ENCODE assay signal across 16 cellular contexts in the genomic region with DNA sequence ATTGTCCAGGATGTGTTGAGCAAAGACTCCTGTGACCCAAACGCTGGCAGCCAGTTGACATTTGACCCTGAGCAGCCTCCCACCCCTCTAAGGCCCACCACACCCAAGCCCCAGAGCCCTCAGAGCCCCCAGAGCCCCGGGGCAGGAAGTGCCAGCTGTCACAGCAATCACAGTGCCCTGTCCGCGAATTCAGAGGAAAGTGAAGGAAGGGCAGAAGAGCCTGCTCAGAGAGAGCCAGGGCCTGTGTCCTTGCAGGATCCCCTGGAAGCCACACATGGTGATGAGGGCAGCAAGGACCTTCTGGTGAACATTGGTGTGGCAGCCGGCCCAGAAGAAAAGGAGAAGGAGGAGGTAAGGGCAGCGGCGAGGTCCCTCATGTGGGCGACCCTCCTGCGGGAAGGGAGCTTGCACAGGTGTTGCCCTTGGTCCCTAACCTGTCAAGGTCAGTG.
DNase-seq lines count a peak whose midpoint lies in the region; ATAC-seq, FAIRE-seq and TF ChIP-seq lines count a peak whose summit lies in the region.
"Had no signal": no experiment of that assay in that cellular context is flagged by ENCODE, and none has a peak within 500 bp of the region (broad histone marks: within the 10 kb centered on the region; RNA-seq: fewer than 3 reads in every experiment).

No MANE protein-coding gene starts in this region.

- H3K9me2 ChIP-seq in MM.1S (replicated peaks; ENCODE audit: insufficient read depth, low read length) = no peaks in the 10 kb centered on the region

- POLR2A ChIA-PET in activated CD4-positive, alpha-beta memory T cell treated with anti-CD3 and anti-CD28 coated beads, Interleukin-2, amount 10 ng/mL, durations not matched to agents 7 days and 5 days (lab: Charles Lee) = interaction anchor here (0.7 to 1.7 kb wide), 2 partner anchors 30 to 161 kb away, joined by 3 to 5 read pairs; no protein-coding TSS in a partner anchor
- POLR2A ChIA-PET in activated CD4-positive, alpha-beta memory T cell treated with anti-CD3 and anti-CD28 coated beads for 36 hours (lab: Charles Lee) = no interaction called here
- POLR2A ChIA-PET in activated naive CD8-positive, alpha-beta T cell treated with anti-CD3 and anti-CD28 coated beads, Interleukin-2, amount 10 ng/mL, durations not matched to agents 7 days and 5 days (lab: Charles Lee) = no interaction called here

- H3K36me3 ChIP-seq in pancreas = peaks cover 0 to 29% (median 6%) of the 10 kb centered on the region in 3 donors
- H3K36me3 ChIP-seq in MM.1S (replicated peaks; ENCODE audit: insufficient read depth, low read length) = no peaks in the 10 kb centered on the region

- no peaks in the 10 kb centered on the region for H3K9me3 Mint-ChIP-seq in activated CD4-positive, alpha-beta memory T cell treated with anti-CD3 and anti-CD28 coated beads, Interleukin-2, amount 10 ng/mL, durations not matched to agents 7 days and 5 days
- no peaks in the 10 kb centered on the region for H3K9me3 Mint-ChIP-seq in activated CD4-positive, alpha-beta memory T cell treated with anti-CD3 and anti-CD28 coated beads for 36 hours
- no peaks in the 10 kb centered on the region for H3K9me3 Mint-ChIP-seq in activated naive CD8-positive, alpha-beta T cell treated with anti-CD3 and anti-CD28 coated beads, Interleukin-2, amount 10 ng/mL, durations not matched to agents 7 days and 5 days

- DNase-seq in activated CD4-positive, alpha-beta memory T cell treated with anti-CD3 and anti-CD28 coated beads, Interleukin-2, amount 10 ng/mL, durations not matched to agents 7 days and 5 days = no peak
- no peak for DNase-seq in activated CD4-positive, alpha-beta memory T cell treated with anti-CD3 and anti-CD28 coated beads for 36 hours
- DNase-seq in activated naive CD8-positive, alpha-beta T cell treated with anti-CD3 and anti-CD28 coated beads, Interleukin-2, amount 10 ng/mL, durations not matched to agents 7 days and 5 days = no peak
- DNase-seq in pancreas (peak in 1 of 6 donors; percentile 33), NCI-H1105 treated with DMSO at 0.1 percent for 48 hours (lab: John Stamatoyannopoulos, UW) (no peak), nucleus accumbens (lab: John Stamatoyannopoulos, UW) (no peak), MM.1S (no peak)
- DNase-seq: KG1; mesenchymal stem cell; stimulated activated CD4-positive, alpha-beta T cell treated with anti-CD3 and anti-CD28 coated beads, Interleukin-12 subunit alpha, Interleukin-12 subunit beta, amount 100 ng/mL, for 4 hours; tibial artery had no signal

- TF ChIP-seq CTCF in pancreas (IDR thresholded peaks at IDR 0.05) (no peak), MM.1S (IDR thresholded peaks at IDR 0.05; ENCODE audit: low read length) (no peak)

- H3K4me2 ChIP-seq in MM.1S (ENCODE audit: low read depth, low read length) = no peak overlapping the region

- FAIRE-seq in pancreas (lab: Jason Lieb, UNC) = no peak
- FAIRE-seq: A204.1, D721Med, TTC549 had no signal

- no peaks in the 10 kb centered on the region for H4K20me1 ChIP-seq in MM.1S (ENCODE audit: insufficient read depth, low read length)

- peaks cover 24% of the 10 kb centered on the region for H3K4me1 Mint-ChIP-seq in activated CD4-positive, alpha-beta memory T cell treated with anti-CD3 and anti-CD28 coated beads, Interleukin-2, amount 10 ng/mL, durations not matched to agents 7 days and 5 days
- H3K4me1 Mint-ChIP-seq in activated CD4-positive, alpha-beta memory T cell treated with anti-CD3 and anti-CD28 coated beads for 36 hours (ENCODE audit: low read depth) = peaks cover 21% of the 10 kb centered on the region
- peaks cover 16% of the 10 kb centered on the region for H3K4me1 Mint-ChIP-seq in activated naive CD8-positive, alpha-beta T cell treated with anti-CD3 and anti-CD28 coated beads, Interleukin-2, amount 10 ng/mL, durations not matched to agents 7 days and 5 days

- no peaks in the 10 kb centered on the region for H3K36me3 Mint-ChIP-seq in activated CD4-positive, alpha-beta memory T cell treated with anti-CD3 and anti-CD28 coated beads, Interleukin-2, amount 10 ng/mL, durations not matched to agents 7 days and 5 days (ENCODE audit: low read depth)
- no peaks in the 10 kb centered on the region for H3K36me3 Mint-ChIP-seq in activated CD4-positive, alpha-beta memory T cell treated with anti-CD3 and anti-CD28 coated beads for 36 hours
- H3K36me3 Mint-ChIP-seq in activated naive CD8-positive, alpha-beta T cell treated with anti-CD3 and anti-CD28 coated beads, Interleukin-2, amount 10 ng/mL, durations not matched to agents 7 days and 5 days = no peaks in the 10 kb centered on the region

- H3K9me3 ChIP-seq in pancreas (no peaks in the 10 kb centered on the region), MM.1S (replicated peaks; ENCODE audit: insufficient read depth, low read length) (no peaks in the 10 kb centered on the region)
- H3K9me3 ChIP-seq: tibial artery had no signal

- H3F3A ChIP-seq in MM.1S (ENCODE audit: insufficient read depth, low read length) = no peaks in the 10 kb centered on the region

- CTCF ChIA-PET in activated CD4-positive, alpha-beta memory T cell treated with anti-CD3 and anti-CD28 coated beads, Interleukin-2, amount 10 ng/mL, durations not matched to agents 7 days and 5 days (lab: Charles Lee) = interaction anchor here (1.0 to 1.9 kb wide), 4 partner anchors 10 to 302 kb away, joined by 4 to 6 read pairs (median 4); no protein-coding TSS in a partner anchor
- CTCF ChIA-PET in activated CD4-positive, alpha-beta memory T cell treated with anti-CD3 and anti-CD28 coated beads for 36 hours (lab: Charles Lee) = interaction anchor here (1.4 to 1.6 kb wide), 3 partner anchors 10 to 204 kb away, joined by 3 to 4 read pairs (median 3); no protein-coding TSS in a partner anchor

- no peak overlapping the region for H3K4me3 Mint-ChIP-seq in activated CD4-positive, alpha-beta memory T cell treated with anti-CD3 and anti-CD28 coated beads, Interleukin-2, amount 10 ng/mL, durations not matched to agents 7 days and 5 days
- no peak overlapping the region for H3K4me3 Mint-ChIP-seq in activated CD4-positive, alpha-beta memory T cell treated with anti-CD3 and anti-CD28 coated beads for 36 hours
- H3K4me3 Mint-ChIP-seq in activated naive CD8-positive, alpha-beta T cell treated with anti-CD3 and anti-CD28 coated beads, Interleukin-2, amount 10 ng/mL, durations not matched to agents 7 days and 5 days = peak overlapping the region; percentile 73

- no peak overlapping the region for H2AFZ ChIP-seq in MM.1S (ENCODE audit: low read length)

- no peaks in the 10 kb centered on the region for H3K79me2 ChIP-seq in MM.1S (ENCODE audit: low read length)

- no peak overlapping the region for H3K9ac ChIP-seq in MM.1S (ENCODE audit: low read length)

- intact Hi-C loops in activated CD4-positive, alpha-beta memory T cell treated with anti-CD3 and anti-CD28 coated beads for 36 hours (cut with micrococcal nuclease) = no loop called here
- intact Hi-C loops in pancreas (cut with DNase I) = loop anchor here (5.0 to 10.0 kb wide), 4 partner anchors 169 to 209 kb away; no protein-coding TSS in a partner anchor

- 19 to 30% methylated on average over 9 of the region's 9 CpGs for WGBS in pancreas, 2 donors

- peak overlapping the region; percentile 62 for H3K27ac Mint-ChIP-seq in activated CD4-positive, alpha-beta memory T cell treated with anti-CD3 and anti-CD28 coated beads, Interleukin-2, amount 10 ng/mL, durations not matched to agents 7 days and 5 days
- H3K27ac Mint-ChIP-seq in activated CD4-positive, alpha-beta memory T cell treated with anti-CD3 and anti-CD28 coated beads for 36 hours = no peak overlapping the region
- H3K27ac Mint-ChIP-seq in activated naive CD8-positive, alpha-beta T cell treated with anti-CD3 and anti-CD28 coated beads, Interleukin-2, amount 10 ng/mL, durations not matched to agents 7 days and 5 days = peak overlapping the region; percentile 81

- peak overlapping the region in 3 of 4 donors; percentile 6 to 47 (median 18) for H3K27ac ChIP-seq in pancreas
- H3K27ac ChIP-seq in MM.1S (ENCODE audit: low read length) = no peak overlapping the region
- H3K27ac ChIP-seq: tibial artery had no signal

- H3K4me1 ChIP-seq in pancreas (peaks cover 38 to 55% (median 49%) of the 10 kb centered on the region in 3 donors), MM.1S (ENCODE audit: low read length) (no peaks in the 10 kb centered on the region)
- H3K4me1 ChIP-seq: tibial artery had no signal

- H3K27me3 ChIP-seq in pancreas = no peaks in the 10 kb centered on the region
- H3K27me3 ChIP-seq in MM.1S (replicated peaks; ENCODE audit: insufficient read depth, low read length) = no peaks in the 10 kb centered on the region
- H3K27me3 ChIP-seq: tibial artery had no signal

- H3K27me3 Mint-ChIP-seq in activated CD4-positive, alpha-beta memory T cell treated with anti-CD3 and anti-CD28 coated beads, Interleukin-2, amount 10 ng/mL, durations not matched to agents 7 days and 5 days = no peaks in the 10 kb centered on the region
- H3K27me3 Mint-ChIP-seq in activated CD4-positive, alpha-beta memory T cell treated with anti-CD3 and anti-CD28 coated beads for 36 hours = no peaks in the 10 kb centered on the region
- no peaks in the 10 kb centered on the region for H3K27me3 Mint-ChIP-seq in activated naive CD8-positive, alpha-beta T cell treated with anti-CD3 and anti-CD28 coated beads, Interleukin-2, amount 10 ng/mL, durations not matched to agents 7 days and 5 days

- ATAC-seq in GM21576 (IDR thresholded peaks at IDR 0.05; ENCODE audit: unreplicated experiment) (peak; percentile 24), pancreas (no peak)
- peak; percentile 24 for ATAC-seq in activated naive CD8-positive, alpha-beta T cell treated with anti-CD3 and anti-CD28 coated beads, Interleukin-2, amount 10 ng/mL, durations not matched to agents 7 days and 5 days (ENCODE audit: low read depth)
- ATAC-seq: Right ventricle myocardium inferior had no signal

- H3K4me3 ChIP-seq in pancreas = no peak overlapping the region
- H3K4me3 ChIP-seq in MM.1S (ENCODE audit: low read length) = no peak overlapping the region
- H3K4me3 ChIP-seq: tibial artery had no signal

Comparison
In these comparisons a context has a peak if more than half of its experiments do, and no peak if none do; other contexts are left out.
1. ATAC-seq: peak in GM21576 (single experiment) and activated naive CD8-positive, alpha-beta T cell treated with anti-CD3 and anti-CD28 coated beads, Interleukin-2, amount 10 ng/mL, durations not matched to agents 7 days and 5 days (single experiment); none in pancreas (0 of 4).